Comparison of ENCODE assay signal across 20 cellular contexts in the genomic region with DNA sequence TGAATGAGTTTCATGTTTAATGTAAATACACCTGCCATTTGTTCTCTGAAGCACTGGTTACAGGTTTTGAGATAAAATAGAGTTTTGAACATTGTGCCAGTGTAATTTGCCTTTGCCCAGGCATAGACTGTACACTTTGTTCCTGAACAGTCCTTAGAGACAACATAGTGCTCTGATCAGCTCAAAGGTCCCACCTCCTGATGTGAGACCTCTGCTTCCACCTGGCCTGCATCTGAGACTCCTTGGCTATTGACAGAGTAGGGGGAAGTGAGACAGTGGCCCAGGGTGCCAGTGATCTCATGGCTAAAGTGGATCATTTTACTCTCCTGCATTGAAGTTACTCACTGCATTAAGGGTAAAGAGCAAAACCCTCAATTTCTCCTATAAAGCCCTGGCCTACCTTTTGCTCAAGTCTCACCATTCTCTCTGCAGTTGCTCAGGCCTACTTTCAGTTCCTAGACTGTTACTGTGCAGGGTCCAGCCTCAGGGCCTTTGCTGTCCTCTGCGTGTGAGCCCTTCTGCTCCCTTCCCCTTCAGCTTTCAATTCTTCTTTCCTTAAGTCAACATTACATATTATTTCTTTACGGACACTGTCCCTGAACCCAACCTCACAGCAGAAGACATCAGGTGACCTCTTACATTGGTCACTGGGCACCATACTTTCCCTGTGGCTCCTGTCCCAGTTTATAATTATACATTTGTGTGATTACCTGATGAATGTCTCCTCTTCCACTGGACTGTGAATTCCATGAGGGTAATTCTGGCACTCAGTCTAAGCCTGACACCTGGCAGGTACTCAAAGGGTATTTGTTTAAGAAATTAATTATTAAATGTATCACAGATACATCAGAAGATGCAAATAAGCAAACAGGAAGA.
A peak's percentile ranks its signal among the peaks of the same experiment; 100 is the strongest.
DNase-seq lines count a peak whose midpoint lies in the region; ATAC-seq, FAIRE-seq and TF ChIP-seq lines count a peak whose summit lies in the region.
"Had no signal": no experiment of that assay in that cellular context is flagged by ENCODE, and none has a peak within 500 bp of the region (broad histone marks: within the 10 kb centered on the region; RNA-seq: fewer than 3 reads in every experiment).

No MANE protein-coding gene starts in this region.

- TF ChIP-seq POLR2A in body of pancreas (IDR thresholded peaks at IDR 0.05): peak in 1 of 3 donors; percentile 26

- WGBS in body of pancreas, 2 donors: 21 to 24% methylated on average over 2 of the region's 2 CpGs
- 24 to 63% (median 25%) methylated on average over 2 of the region's 2 CpGs for WGBS in small intestine, 3 donors

- no peak for FAIRE-seq in small intestine (lab: Jason Lieb, UNC)

- H3K36me3 ChIP-seq in body of pancreas (replicated peaks in 1 of 2; ENCODE audit: insufficient read depth in 1 of 2, low read depth in 2 of 2): no peaks in the 10 kb centered on the region
- no peaks in the 10 kb centered on the region for H3K36me3 ChIP-seq in small intestine (ENCODE audit: control insufficient read depth in 2 of 2, insufficient read depth in 2 of 2, low read length in 2 of 2)
- H3K36me3 ChIP-seq: tibial artery had no signal

- intact Hi-C loops in body of pancreas (cut with DNase I): no loop called here

- H3K9me3 ChIP-seq in body of pancreas (no peaks in the 10 kb centered on the region), small intestine (ENCODE audit: control insufficient read depth, low read depth) (no peaks in the 10 kb centered on the region)
- H3K9me3 ChIP-seq: tibial artery had no signal

- CTCF ChIA-PET in GM10248 (lab: Yijun Ruan, JAX): interaction anchor here (0.8 to 1.9 kb wide), 3 partner anchors 12 to 330 kb away, joined by 3 to 5 read pairs (median 3); no protein-coding TSS in a partner anchor

- no peak overlapping the region for H3K4me3 ChIP-seq in body of pancreas
- no peak overlapping the region for H3K4me3 ChIP-seq in small intestine (ENCODE audit: low read depth in 1 of 2, low read length in 2 of 2)
- H3K4me3 ChIP-seq: coronary artery, tibial artery had no signal

- DNase-seq in NCI-H1105 treated with DMSO at 0.1 percent for 48 hours (lab: John Stamatoyannopoulos, UW) (peak; percentile 27), NCI-H1105 (lab: John Stamatoyannopoulos, UW) (no peak), NCI-H146 treated with DMSO at 0.1 percent for 48 hours (lab: John Stamatoyannopoulos, UW; ENCODE audit: unreplicated experiment) (peak; percentile 65), body of pancreas (peak; percentile 64 to 87 (median 80)), small intestine (peak; percentile 81), GM10248 (ENCODE audit: extremely low spot score) (no peak)
- DNase-seq: 8988T; activated gamma-delta T cell; anterior cingulate cortex; hypothalamus; left cardiac atrium; NCI-H187; NK-92 treated with Interleukin-12 subunit alpha and Interleukin-12 subunit beta, amount 100 ng/mL, for 24 hours; T-helper 17 cell; tibial artery had no signal

- H3K4me1 ChIP-seq in body of pancreas (peaks cover 89% of the 10 kb centered on the region), small intestine (ENCODE audit: control insufficient read depth in 2 of 2, insufficient read depth in 1 of 2, low read depth in 1 of 2, low read length in 1 of 2) (peaks cover 18 to 26% of the 10 kb centered on the region in 2 donors)

- H3K27ac ChIP-seq in body of pancreas: peak overlapping the region; percentile 62 to 89 (median 81)
- peak overlapping the region; percentile 14 to 47 for H3K27ac ChIP-seq in small intestine (ENCODE audit: low read depth in 1 of 2, low read length in 1 of 2)
- H3K27ac ChIP-seq: KMS-11, parathyroid adenoma had no signal

- TF ChIP-seq CTCF in body of pancreas (IDR thresholded peaks at IDR 0.05) (no peak), GM10248 (IDR thresholded peaks at IDR 0.05; ENCODE audit: control extremely low read depth, extremely low read depth, low read depth, missing control alignments) (no peak)

- peak; percentile 81 for ATAC-seq in body of pancreas
- no peak for ATAC-seq in HG03097 (IDR thresholded peaks at IDR 0.05; ENCODE audit: low FRiP score, unreplicated experiment)
- ATAC-seq in HG03442 (IDR thresholded peaks at IDR 0.05; ENCODE audit: unreplicated experiment): no peak
- ATAC-seq: left cardiac atrium, T-helper 17 cell had no signal

- H3K27me3 ChIP-seq in body of pancreas (no peaks in the 10 kb centered on the region), small intestine (ENCODE audit: control insufficient read depth in 2 of 2, insufficient read depth in 2 of 2, low read length in 2 of 2) (no peaks in the 10 kb centered on the region)
- H3K27me3 ChIP-seq: tibial artery had no signal

- POLR2A ChIA-PET in GM10248 (lab: Yijun Ruan, JAX): no interaction called here

Comparison
In these comparisons a context has a peak if more than half of its experiments do, and no peak if none do; other contexts are left out.
1. DNase-seq: peak in NCI-H1105 treated with DMSO at 0.1 percent for 48 hours (single experiment), NCI-H146 treated with DMSO at 0.1 percent for 48 hours (single experiment), body of pancreas (4 of 4) and small intestine (single experiment); none in NCI-H1105 (single experiment) and GM10248 (single experiment).